32 cellular contexts compared by ENCODE assay signal in the genomic region with DNA sequence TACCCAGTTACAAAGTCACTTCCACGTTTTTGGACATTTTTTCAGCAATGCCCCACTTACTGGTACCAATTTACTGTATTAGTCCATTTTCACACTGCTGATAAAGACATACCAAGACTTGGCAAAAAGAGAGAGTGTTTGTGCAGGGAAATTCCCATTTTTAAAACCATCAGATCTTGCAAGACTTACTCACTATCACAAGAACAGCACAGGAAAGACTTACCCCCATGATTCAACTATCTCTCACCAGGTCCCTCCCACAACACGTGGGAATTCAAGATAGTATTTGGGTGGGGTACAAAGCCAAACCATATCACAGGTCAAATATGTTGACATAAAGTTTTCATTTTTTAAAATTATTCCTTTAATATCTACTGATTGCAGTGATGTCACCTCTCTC. TPM values are rescaled to one million over a fixed set of nuclear protein-coding genes. Genes with fewer than 3 reads are reported as not detected.
DNase-seq lines count a peak whose midpoint lies in the region; ATAC-seq and TF ChIP-seq lines count a peak whose summit lies in the region.
"Had no signal": no experiment of that assay in that cellular context is flagged by ENCODE, and none has a peak within 500 bp of the region (broad histone marks: within the 10 kb centered on the region; RNA-seq: fewer than 3 reads in every experiment).

No MANE protein-coding gene starts in this region.

- H3K27ac ChIP-seq in mammary epithelial cell (ENCODE audit: insufficient read depth, low read depth, low read length) (no peak overlapping the region), brain microvascular endothelial cell (no peak overlapping the region)
- H3K27ac ChIP-seq: gastroesophageal sphincter, SK-N-MC, tibial artery, WERI-Rb-1 had no signal

- 17% methylated on average over 2 of the region's 2 CpGs for WGBS in mammary epithelial cell (ENCODE audit: low coverage, missing lambda C conversion rate)

- POLR2A ChIA-PET in MCF 10A (lab: Yijun Ruan, JAX) (no interaction called here), T-cell (lab: Charles Lee) (no interaction called here)

- H3K36me3 ChIP-seq in mammary epithelial cell (ENCODE audit: insufficient read depth, low read length) (no peaks in the 10 kb centered on the region), brain microvascular endothelial cell (replicated peaks) (no peaks in the 10 kb centered on the region)
- H3K36me3 ChIP-seq: gastroesophageal sphincter, tibial artery, WERI-Rb-1 had no signal

- H3K27me3 ChIP-seq in mammary epithelial cell (ENCODE audit: insufficient read depth, low read length) (no peaks in the 10 kb centered on the region), brain microvascular endothelial cell (replicated peaks) (no peaks in the 10 kb centered on the region)
- H3K27me3 ChIP-seq: gastroesophageal sphincter, tibial artery had no signal

- peaks cover 9% of the 10 kb centered on the region for H3K9me3 ChIP-seq in mammary epithelial cell (replicated peaks; ENCODE audit: insufficient read depth, low read length)
- H3K9me3 ChIP-seq: tibial artery had no signal

- no peak overlapping the region for H2AFZ ChIP-seq in mammary epithelial cell (ENCODE audit: low read depth, low read length)

- H3K79me2 ChIP-seq in mammary epithelial cell (ENCODE audit: insufficient read depth, low read length) = no peaks in the 10 kb centered on the region

- H3K4me1 Mint-ChIP-seq in MCF 10A (ENCODE audit: insufficient read depth, unreplicated experiment) (peaks cover 18% of the 10 kb centered on the region), T-cell (no peaks in the 10 kb centered on the region)
- H3K4me1 Mint-ChIP-seq: activated CD4-positive, alpha-beta T cell treated with anti-CD3 and anti-CD28 coated beads, Interleukin-2, amount 10 ng/mL, durations not matched to agents 24 days and 14 days; naive B cell; stimulated activated naive CD8-positive, alpha-beta T cell treated with anti-CD3 and anti-CD28 coated beads, Interleukin-15, amount 100 ng/mL, for 72 hours had no signal

- dilution Hi-C loops in mammary epithelial cell (cut with HindIII; ENCODE audit: low sequenced_read_pairs) = no loop called here

- ATAC-seq in T-cell (replicated peaks in 1 of 4) (no peak), HG03442 (IDR thresholded peaks at IDR 0.05; ENCODE audit: unreplicated experiment) (no peak)
- ATAC-seq: activated T-cell treated with anti-CD3 and anti-CD28 coated beads, Interleukin-2, amount 50 U/mL, for 4 hours; CD8-positive, alpha-beta T cell; gastroesophageal sphincter; left lobe of liver; stimulated activated naive CD8-positive, alpha-beta T cell treated with anti-CD3 and anti-CD28 coated beads, Interleukin-15, amount 100 ng/mL, for 72 hours had no signal

- H3K4me3 Mint-ChIP-seq in MCF 10A (ENCODE audit: unreplicated experiment) (no peak overlapping the region), T-cell (no peak overlapping the region)
- H3K4me3 Mint-ChIP-seq: activated CD4-positive, alpha-beta T cell treated with anti-CD3 and anti-CD28 coated beads, Interleukin-2, amount 10 ng/mL, durations not matched to agents 24 days and 14 days; activated T-cell treated with anti-CD3 and anti-CD28 coated beads, Interleukin-2, amount 50 U/mL, for 4 hours; CD8-positive, alpha-beta T cell; naive B cell; stimulated activated naive CD8-positive, alpha-beta T cell treated with anti-CD3 and anti-CD28 coated beads, Interleukin-15, amount 100 ng/mL, for 72 hours had no signal

- no TSS peak for BruUV-seq in mammary epithelial cell (replicated peaks; lab: Mats Ljungman, UMichigan)
- BruUV-seq in MCF 10A (replicated peaks; lab: Mats Ljungman, UMichigan) = no TSS peak

- H3K4me3 ChIP-seq in mammary epithelial cell (replicated peaks in 1 of 3; ENCODE audit: insufficient read depth in 1 of 3, low read depth in 2 of 3, low read length in 3 of 3) (no peak overlapping the region), brain microvascular endothelial cell (ENCODE audit: low read depth, low read length) (no peak overlapping the region), foreskin fibroblast (ENCODE audit: low read depth in 1 of 2, low read length in 2 of 2) (no peak overlapping the region)
- H3K4me3 ChIP-seq: gastroesophageal sphincter, SK-N-MC, smooth muscle cell, tibial artery had no signal

- in situ Hi-C loops in mammary epithelial cell (cut with MboI; ENCODE audit: low sequenced_read_pairs in 2 of 2) = no loop called here
- in situ Hi-C loops in brain microvascular endothelial cell (cut with HindIII; ENCODE audit: low pct_ligation_motif_present, low sequenced_read_pairs) = no loop called here

- no peak overlapping the region for H3K27ac Mint-ChIP-seq in MCF 10A (ENCODE audit: low read depth, unreplicated experiment)
- no peak overlapping the region for H3K27ac Mint-ChIP-seq in T-cell
- H3K27ac Mint-ChIP-seq: activated CD4-positive, alpha-beta T cell treated with anti-CD3 and anti-CD28 coated beads, Interleukin-2, amount 10 ng/mL, durations not matched to agents 24 days and 14 days; CD8-positive, alpha-beta T cell; naive B cell; stimulated activated naive CD8-positive, alpha-beta T cell treated with anti-CD3 and anti-CD28 coated beads, Interleukin-15, amount 100 ng/mL, for 72 hours had no signal

- H3K27me3 Mint-ChIP-seq in MCF 10A (ENCODE audit: insufficient read depth, unreplicated experiment) (no peaks in the 10 kb centered on the region), T-cell (peaks cover 18 to 25% of the 10 kb centered on the region in 2 donors)
- H3K27me3 Mint-ChIP-seq: activated CD4-positive, alpha-beta T cell treated with anti-CD3 and anti-CD28 coated beads, Interleukin-2, amount 10 ng/mL, durations not matched to agents 24 days and 14 days; stimulated activated naive CD8-positive, alpha-beta T cell treated with anti-CD3 and anti-CD28 coated beads, Interleukin-15, amount 100 ng/mL, for 72 hours had no signal

- no peak overlapping the region for H3K9ac ChIP-seq in mammary epithelial cell (ENCODE audit: insufficient read depth, low read length)

- H3K9me3 Mint-ChIP-seq in MCF 10A (ENCODE audit: unreplicated experiment) (peaks cover 31% of the 10 kb centered on the region), T-cell (peaks cover 8 to 28% (median 27%) of the 10 kb centered on the region in 3 donors)

- no peaks in the 10 kb centered on the region for H3K36me3 Mint-ChIP-seq in MCF 10A (ENCODE audit: insufficient read depth, unreplicated experiment)
- no peaks in the 10 kb centered on the region for H3K36me3 Mint-ChIP-seq in T-cell
- H3K36me3 Mint-ChIP-seq: CD8-positive, alpha-beta T cell had no signal

- CTCF ChIA-PET in mammary epithelial cell (lab: Charles Lee; ENCODE audit: low non-redundant PET) = no interaction called here
- CTCF ChIA-PET in MCF 10A (lab: Yijun Ruan, JAX) = no interaction called here
- CTCF ChIA-PET in T-cell (lab: Charles Lee) = no interaction called here

- TF ChIP-seq CTCF in mammary epithelial cell (conservative IDR thresholded peaks at IDR 0.05 in 1 of 2, IDR thresholded peaks at IDR 0.05 in 1 of 2; ENCODE audit: extremely low read depth in 1 of 2, insufficient read depth in 1 of 2, low read depth in 1 of 2, low read length in 2 of 2) (no peak), MCF 10A (IDR thresholded peaks at IDR 0.05; ENCODE audit: unreplicated experiment) (no peak), brain microvascular endothelial cell (IDR thresholded peaks at IDR 0.05; ENCODE audit: low read depth, low read length, missing control alignments) (no peak), foreskin fibroblast (IDR thresholded peaks at IDR 0.05; ENCODE audit: low read depth, low read length) (no peak)

- DNase-seq in mammary epithelial cell (peak; percentile 54), MCF 10A (ENCODE audit: unreplicated experiment) (no peak), brain microvascular endothelial cell (peak; percentile 11), foreskin fibroblast (peak; percentile 24 to 53), NAMALWA (ENCODE audit: low spot score) (no peak), T-cell (no peak), activated gamma-delta T cell treated with Interleukin-2 at 50 U/mL for 16 hours (no peak)
- DNase-seq: 8988T; activated CD4-positive, alpha-beta T cell treated with anti-CD3 and anti-CD28 coated beads, Interleukin-2, amount 10 ng/mL, durations not matched to agents 24 days and 14 days; activated naive CD4-positive, alpha-beta T cell; activated T-cell treated with anti-CD3 and anti-CD28 coated beads, Interleukin-2, amount 50 U/mL, for 4 hours; AML-193; CD8-positive, alpha-beta T cell; DMS53; GF-D8; H7; hippocampal formation; naive B cell; NCI-H2081; NCI-H2227 treated with DMSO at 0.1 percent for 48 hours; nucleus accumbens; stimulated activated CD4-positive, alpha-beta T cell treated with anti-CD3 and anti-CD28 coated beads, Interleukin-1b, Interleukin-23, amount 100 ng/mL, for 48 hours; stimulated activated CD8-positive, alpha-beta memory T cell treated with anti-CD3 and anti-CD28 coated beads, Interleukin-4, amount 100 ng/mL, for 48 hours; stimulated activated naive CD8-positive, alpha-beta T cell treated with anti-CD3 and anti-CD28 coated beads, Interleukin-15, amount 100 ng/mL, for 72 hours; T-helper 2 cell; tibial artery; WERI-Rb-1 had no signal

- H3K4me1 ChIP-seq in mammary epithelial cell (ENCODE audit: insufficient read depth, low read length) = peaks cover 12% of the 10 kb centered on the region
- H3K4me1 ChIP-seq: gastroesophageal sphincter, tibial artery had no signal

- H4K20me1 ChIP-seq in mammary epithelial cell (ENCODE audit: insufficient read depth, low read length) = no peaks in the 10 kb centered on the region

- intact Hi-C loops in mammary epithelial cell (cut with micrococcal nuclease) = no loop called here
- intact Hi-C loops in MCF 10A (cut with micrococcal nuclease) = no loop called here

- no peak overlapping the region for H3K4me2 ChIP-seq in mammary epithelial cell (ENCODE audit: insufficient read depth, low read depth, low read length)
- H3K4me2 ChIP-seq: smooth muscle cell had no signal

RNA-seq across cellular contexts. Expression of gene ABI3BP, which starts 16.2 kb away (rescaled TPM):
- 1 to 10 TPM in 1 of 2 donors, under 1 TPM in 1; 0.67 to 2.0 TPM for total RNA-seq in mammary epithelial cell
- polyA plus RNA-seq in mammary epithelial cell = 0.24 TPM
- not detected for polyA minus RNA-seq in mammary epithelial cell
- total RNA-seq in MCF 10A (2022) = 2.9 and 3.1 TPM in 2 replicates
- total RNA-seq in T-cell = under 1 TPM in 3 of 5 donors, not detected in 2; 0.18 to 0.66 (median 0.43) TPM
- total RNA-seq: activated CD4-positive, alpha-beta T cell treated with anti-CD3 and anti-CD28 coated beads, Interleukin-2, amount 10 ng/mL, durations not matched to agents 24 days and 14 days; CD8-positive, alpha-beta T cell had no signal

Comparison
In these comparisons a context has a peak if more than half of its experiments do, and no peak if none do; other contexts are left out.
1. DNase-seq: peak in mammary epithelial cell (single experiment), brain microvascular endothelial cell (single experiment) and foreskin fibroblast (2 of 2); none in MCF 10A (single experiment), NAMALWA (single experiment), T-cell (0 of 34) and activated gamma-delta T cell treated with Interleukin-2 at 50 U/mL for 16 hours (single experiment).